Comparison of ENCODE assay signal across 32 cellular contexts in genomic region chrX:131634900-131635299, GRCh38.
"Had no signal": no experiment of that assay in that cellular context is flagged by ENCODE, and none has a peak within 500 bp of the region (broad histone marks: within the 10 kb centered on the region; RNA-seq: fewer than 3 reads in every experiment).

No MANE protein-coding gene starts in this region.

- ATAC-seq: activated CD8-positive, alpha-beta T cell treated with anti-CD3 and anti-CD28 coated beads for 36 hours; activated naive CD4-positive, alpha-beta T cell treated with anti-CD3 and anti-CD28 coated beads, Interleukin-2, amount 50 U/mL, for 72 hours; activated T-cell treated with anti-CD3 and anti-CD28 coated beads, Interleukin-2, amount 50 U/mL, for 4 hours; activated T-cell treated with anti-CD3 and anti-CD28 coated beads, Interleukin-2, amount 50 U/mL, for 72 hours; activated T-helper 17 cell treated with anti-CD3 and anti-CD28 coated beads, Interleukin-2, amount 50 U/mL, for 72 hours; body of pancreas had no signal

- H3K27me3 ChIP-seq: body of pancreas, brain microvascular endothelial cell had no signal

- H3K27ac ChIP-seq: adrenal gland, body of pancreas, brain microvascular endothelial cell, breast epithelium, VCaP had no signal

- FAIRE-seq: TTC549 had no signal

- DNase-seq: activated B cell treated with CpG ODN at 0.5 μM for 24 hours; activated CD4-positive, alpha-beta memory T cell treated with anti-CD3 and anti-CD28 coated beads for 36 hours; activated CD4-positive, alpha-beta T cell treated with anti-CD3 and anti-CD28 coated beads for 4 hours; activated CD4-positive, alpha-beta T cell treated with anti-CD3 and anti-CD28 coated beads, Interleukin-2, amount 10 ng/mL, durations not matched to agents 24 days and 14 days; activated CD4-positive, alpha-beta T cell treated with anti-CD3 and anti-CD28 coated beads, Interleukin-2, amount 50 U/mL, for 1 hour; activated CD4-positive, alpha-beta T cell treated with anti-CD3 and anti-CD28 coated beads, Interleukin-2, amount 50 U/mL, for 4 hours; activated CD4-positive, CD25-positive, alpha-beta regulatory T cell treated with anti-CD3 and anti-CD28 coated beads, Interleukin-2, amount 50 U/mL, for 72 hours; activated CD8-positive, alpha-beta memory T cell treated with anti-CD3 and anti-CD28 coated beads, Interleukin-2, amount 50 U/mL, for 4 hours; activated CD8-positive, alpha-beta T cell treated with anti-CD3 and anti-CD28 coated beads for 36 hours; activated effector memory CD4-positive, alpha-beta T cell treated with anti-CD3 and anti-CD28 coated beads, Interleukin-2, amount 50 U/mL, for 16 hours; activated gamma-delta T cell treated with Interleukin-2 at 50 U/mL for 16 hours; activated naive CD4-positive, alpha-beta T cell; activated naive CD4-positive, alpha-beta T cell treated with anti-CD3 and anti-CD28 coated beads for 36 hours; activated naive CD4-positive, alpha-beta T cell treated with anti-CD3 and anti-CD28 coated beads, Interleukin-2, amount 50 U/mL, for 16 hours; activated naive CD8-positive, alpha-beta T cell treated with anti-CD3 and anti-CD28 coated beads for 36 hours; activated T-cell treated with anti-CD3 and anti-CD28 coated beads for 4 hours; activated T-cell treated with anti-CD3 and anti-CD28 coated beads, Interleukin-2, amount 50 U/mL, for 1 hour; activated T-cell treated with anti-CD3 and anti-CD28 coated beads, Interleukin-2, amount 50 U/mL, for 4 hours; activated T-cell treated with anti-CD3 and anti-CD28 coated beads, Interleukin-2, amount 50 U/mL, for 72 hours; adrenal gland; amniotic stem cell; aorta; body of pancreas; brain microvascular endothelial cell; central memory CD4-positive, alpha-beta T cell; T-helper 2 cell; T-helper 9 cell had no signal

- H3K9me3 ChIP-seq: adrenal gland, body of pancreas, breast epithelium had no signal

- H3K4me1 ChIP-seq: adrenal gland, body of pancreas, breast epithelium had no signal

- H3K36me3 ChIP-seq: adrenal gland, brain microvascular endothelial cell, breast epithelium had no signal

- H3K4me3 ChIP-seq: adrenal gland, body of pancreas, breast epithelium had no signal
